Comparison of ENCODE assay signal across 16 cellular contexts in the genomic region with DNA sequence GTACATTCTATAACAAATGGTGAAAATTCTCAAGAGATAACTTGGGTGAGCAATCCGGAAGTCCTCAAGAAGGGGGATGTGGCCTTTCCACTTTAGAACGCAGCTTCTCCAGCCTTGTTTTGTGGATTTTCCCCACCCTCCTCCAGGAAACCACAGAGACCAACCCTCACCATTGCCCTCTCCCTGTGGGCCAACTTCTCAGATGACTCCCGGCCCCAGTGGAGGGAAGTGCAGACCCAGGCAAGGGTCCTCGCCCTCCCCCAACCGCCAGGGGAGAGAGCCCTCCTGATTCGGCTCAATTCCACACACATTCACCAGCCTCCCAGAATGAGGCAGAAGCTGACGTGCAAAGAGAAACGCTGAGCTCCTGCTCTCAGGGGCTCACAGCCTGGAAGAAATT.
A peak's percentile ranks its signal among the peaks of the same experiment; 100 is the strongest.
DNase-seq lines count a peak whose midpoint lies in the region; ATAC-seq and TF ChIP-seq lines count a peak whose summit lies in the region.
"Had no signal": no experiment of that assay in that cellular context is flagged by ENCODE, and none has a peak within 500 bp of the region (broad histone marks: within the 10 kb centered on the region; RNA-seq: fewer than 3 reads in every experiment).

No MANE protein-coding gene starts in this region.

- peaks cover 4% of the 10 kb centered on the region for H3K4me1 Mint-ChIP-seq in activated naive CD8-positive, alpha-beta T cell treated with anti-CD3 and anti-CD28 coated beads, Interleukin-2, amount 50 U/mL, for 24 hours
- H3K4me1 Mint-ChIP-seq in activated naive CD8-positive, alpha-beta T cell treated with anti-CD3 and anti-CD28 coated beads for 36 hours: peaks cover 3% of the 10 kb centered on the region
- peaks cover 7% of the 10 kb centered on the region for H3K4me1 Mint-ChIP-seq in CD14-positive monocyte

- no peak for TF ChIP-seq POLR2A in spleen (IDR thresholded peaks at IDR 0.05)

- H3K4me3 ChIP-seq in Karpas-422 (ENCODE audit: low read length): peak overlapping the region; percentile 34; the same call in 1 of the 2 replicates
- H3K4me3 ChIP-seq in spleen: no peak overlapping the region
- H3K4me3 ChIP-seq: SJSA1 had no signal

- H3K9me3 Mint-ChIP-seq in activated naive CD8-positive, alpha-beta T cell treated with anti-CD3 and anti-CD28 coated beads, Interleukin-2, amount 50 U/mL, for 24 hours: no peaks in the 10 kb centered on the region
- no peaks in the 10 kb centered on the region for H3K9me3 Mint-ChIP-seq in activated naive CD8-positive, alpha-beta T cell treated with anti-CD3 and anti-CD28 coated beads for 36 hours
- peaks cover 0 to 5% (median 0%) of the 10 kb centered on the region in 7 donors for H3K9me3 Mint-ChIP-seq in CD14-positive monocyte

- peak overlapping the region; percentile 64 for H3K4me2 ChIP-seq in Karpas-422 (ENCODE audit: low read depth, low read length, poor library complexity, severe bottlenecking)

- H3K27ac ChIP-seq in Karpas-422 (ENCODE audit: low read length) (no peak overlapping the region), spleen (no peak overlapping the region)
- H3K27ac ChIP-seq: SJSA1 had no signal

- H3K9me2 ChIP-seq in Karpas-422 (replicated peaks; ENCODE audit: insufficient read depth, low read length): no peaks in the 10 kb centered on the region

- H3K27ac Mint-ChIP-seq in activated naive CD8-positive, alpha-beta T cell treated with anti-CD3 and anti-CD28 coated beads, Interleukin-2, amount 50 U/mL, for 24 hours: no peak overlapping the region
- H3K27ac Mint-ChIP-seq in activated naive CD8-positive, alpha-beta T cell treated with anti-CD3 and anti-CD28 coated beads for 36 hours: no peak overlapping the region
- H3K27ac Mint-ChIP-seq in CD14-positive monocyte: no peak overlapping the region
- H3K27ac Mint-ChIP-seq: H9 had no signal

- intact Hi-C loops in spleen (cut with DNase I; ENCODE audit: low total_unique reads) (no loop called here), CD14-positive monocyte (cut with micrococcal nuclease) (no loop called here)

- H3K27me3 Mint-ChIP-seq in activated naive CD8-positive, alpha-beta T cell treated with anti-CD3 and anti-CD28 coated beads, Interleukin-2, amount 50 U/mL, for 24 hours: peaks cover 6% of the 10 kb centered on the region
- H3K27me3 Mint-ChIP-seq in activated naive CD8-positive, alpha-beta T cell treated with anti-CD3 and anti-CD28 coated beads for 36 hours: peaks cover 14% of the 10 kb centered on the region
- peaks cover 22 to 25% (median 23%) of the 10 kb centered on the region in 3 donors for H3K27me3 Mint-ChIP-seq in CD14-positive monocyte (ENCODE audit: low read depth in 3 of 3)

- no peaks in the 10 kb centered on the region for H3K36me3 ChIP-seq in Karpas-422 (ENCODE audit: insufficient read depth, low read length)
- no peaks in the 10 kb centered on the region for H3K36me3 ChIP-seq in spleen
- H3K36me3 ChIP-seq: SJSA1 had no signal

- no peaks in the 10 kb centered on the region for H3K9me3 ChIP-seq in Karpas-422 (ENCODE audit: low read length)
- no peaks in the 10 kb centered on the region for H3K9me3 ChIP-seq in spleen
- H3K9me3 ChIP-seq: SJSA1 had no signal

- 0 out of 2 replicates have a peak overlapping the region, but pooled peaks have one; percentile 12 for H3K9ac ChIP-seq in Karpas-422 (ENCODE audit: low read length)

- H2AFZ ChIP-seq in Karpas-422 (ENCODE audit: low read length): no peak overlapping the region; the same call in 1 of the 2 replicates

- peak; percentile 26 for ATAC-seq in activated naive CD8-positive, alpha-beta T cell treated with anti-CD3 and anti-CD28 coated beads, Interleukin-2, amount 50 U/mL, for 24 hours
- ATAC-seq in HG03460 (IDR thresholded peaks at IDR 0.05; ENCODE audit: unreplicated experiment): no peak

- DNase-seq in activated naive CD8-positive, alpha-beta T cell treated with anti-CD3 and anti-CD28 coated beads, Interleukin-2, amount 50 U/mL, for 24 hours: no peak
- no peak for DNase-seq in activated naive CD8-positive, alpha-beta T cell treated with anti-CD3 and anti-CD28 coated beads for 36 hours
- no peak for DNase-seq in Karpas-422
- DNase-seq in UCSD-AML1 (lab: John Stamatoyannopoulos, UW; ENCODE audit: unreplicated experiment): peak; percentile 31
- DNase-seq in spleen: peak; percentile 63
- DNase-seq in amygdala (lab: John Stamatoyannopoulos, UW): no peak
- DNase-seq in CD14-positive monocyte (ENCODE audit: low spot score): no peak
- DNase-seq: H9; IMR-90; NCI-H1417 treated with DMSO at 0.1 percent for 48 hours; NCI-H1930; NCI-H69; NK-92 treated with Interleukin-12 subunit alpha and Interleukin-12 subunit beta, amount 100 ng/mL, for 24 hours; SW 1271 had no signal

- peaks cover 22% of the 10 kb centered on the region for H3K4me1 ChIP-seq in Karpas-422 (ENCODE audit: low read length)
- no peaks in the 10 kb centered on the region for H3K4me1 ChIP-seq in spleen
- H3K4me1 ChIP-seq: SJSA1 had no signal

- H3K27me3 ChIP-seq in Karpas-422 (ENCODE audit: low read length) (no peaks in the 10 kb centered on the region), spleen (replicated peaks in 1 of 7) (peaks cover 0 to 26% (median 0%) of the 10 kb centered on the region in 7 donors)
- H3K27me3 ChIP-seq: SJSA1 had no signal

- H3K79me2 ChIP-seq in Karpas-422 (ENCODE audit: low read length): no peaks in the 10 kb centered on the region

- TF ChIP-seq CTCF in spleen (IDR thresholded peaks at IDR 0.05 in 8 of 11, conservative IDR thresholded peaks at IDR 0.05 in 3 of 11): no peak
- TF ChIP-seq CTCF in CD14-positive monocyte (IDR thresholded peaks at IDR 0.05): no peak

- 10 to 35% (median 24%) methylated on average over 8 of the region's 8 CpGs for WGBS in spleen, 5 donors

- no peaks in the 10 kb centered on the region for H4K20me1 ChIP-seq in Karpas-422 (ENCODE audit: insufficient read depth, low read depth, low read length)

- no peak overlapping the region for H3K4me3 Mint-ChIP-seq in activated naive CD8-positive, alpha-beta T cell treated with anti-CD3 and anti-CD28 coated beads, Interleukin-2, amount 50 U/mL, for 24 hours
- no peak overlapping the region for H3K4me3 Mint-ChIP-seq in activated naive CD8-positive, alpha-beta T cell treated with anti-CD3 and anti-CD28 coated beads for 36 hours
- H3K4me3 Mint-ChIP-seq in CD14-positive monocyte: no peak overlapping the region
- H3K4me3 Mint-ChIP-seq: H9 had no signal

- no peaks in the 10 kb centered on the region for H3K36me3 Mint-ChIP-seq in activated naive CD8-positive, alpha-beta T cell treated with anti-CD3 and anti-CD28 coated beads, Interleukin-2, amount 50 U/mL, for 24 hours (ENCODE audit: low read depth)
- H3K36me3 Mint-ChIP-seq in activated naive CD8-positive, alpha-beta T cell treated with anti-CD3 and anti-CD28 coated beads for 36 hours: no peaks in the 10 kb centered on the region
- H3K36me3 Mint-ChIP-seq in CD14-positive monocyte: no peaks in the 10 kb centered on the region

Comparison
In these comparisons a context has a peak if more than half of its experiments do, and no peak if none do; other contexts are left out.
1. DNase-seq: peak in UCSD-AML1 (single experiment) and spleen (single experiment); none in activated naive CD8-positive, alpha-beta T cell treated with anti-CD3 and anti-CD28 coated beads, Interleukin-2, amount 50 U/mL, for 24 hours (single experiment), activated naive CD8-positive, alpha-beta T cell treated with anti-CD3 and anti-CD28 coated beads for 36 hours (single experiment), Karpas-422 (single experiment), amygdala (0 of 56) and CD14-positive monocyte (single experiment).